In the genomic region with DNA sequence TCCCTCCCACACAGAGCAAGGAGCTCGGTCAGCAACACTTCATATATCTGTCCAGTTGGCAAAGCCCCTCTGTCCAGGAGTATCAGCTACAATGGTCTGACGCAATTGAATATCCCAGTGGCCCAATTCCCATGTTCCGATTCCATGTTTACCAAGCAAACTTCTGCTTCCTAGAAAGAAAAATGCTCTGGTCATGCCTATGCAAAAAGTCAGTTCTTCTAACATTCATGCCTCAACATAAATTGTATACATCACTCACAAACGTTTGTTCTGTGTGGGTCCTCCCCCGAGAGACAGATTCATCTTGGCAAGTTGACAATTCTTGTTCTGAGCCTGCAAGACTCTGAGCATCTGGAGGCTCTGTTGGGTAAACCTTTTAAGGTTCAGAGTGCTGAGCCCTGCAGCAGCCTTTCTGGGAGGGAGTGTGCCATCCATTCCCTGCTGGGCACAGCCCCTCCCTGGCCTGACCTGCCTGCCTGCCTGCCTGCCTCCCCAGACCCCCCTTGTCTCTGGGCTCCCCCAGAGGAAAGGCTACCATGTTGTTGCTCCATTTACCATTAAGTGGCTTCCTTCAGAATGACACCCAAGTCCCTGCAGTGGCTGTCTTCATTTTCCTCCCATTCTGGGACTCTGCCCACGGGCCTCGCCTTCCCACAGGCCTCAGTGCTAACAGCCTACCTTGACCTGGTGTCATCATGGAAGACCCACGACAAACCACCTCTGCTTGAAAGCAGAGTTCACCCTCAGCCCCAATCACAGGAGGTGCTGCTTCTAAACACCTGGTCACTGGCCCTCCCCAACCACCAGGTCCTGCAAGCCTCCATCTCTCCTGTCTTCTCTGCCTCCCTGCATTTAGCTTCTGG, we compare ENCODE assay signal across 14 cellular contexts. TPM values are rescaled to one million over a fixed set of nuclear protein-coding genes. Genes with fewer than 3 reads are reported as not detected.
DNase-seq lines count a peak whose midpoint lies in the region; ATAC-seq and TF ChIP-seq lines count a peak whose summit lies in the region.
"Had no signal": no experiment of that assay in that cellular context is flagged by ENCODE, and none has a peak within 500 bp of the region (broad histone marks: within the 10 kb centered on the region; RNA-seq: fewer than 3 reads in every experiment).

No MANE protein-coding gene starts in this region.

- no peak for TF ChIP-seq POLR2A in testis (IDR thresholded peaks at IDR 0.05)
- TF ChIP-seq POLR2A in upper lobe of left lung (IDR thresholded peaks at IDR 0.05), result no peak

- H3K4me3 ChIP-seq in testis (no peak overlapping the region), upper lobe of left lung (no peak overlapping the region)
- H3K4me3 ChIP-seq: breast epithelium, tibial nerve had no signal

- H3K36me3 ChIP-seq in testis (ENCODE audit: low read depth, missing control alignments) (no peaks in the 10 kb centered on the region), upper lobe of left lung (no peaks in the 10 kb centered on the region)
- H3K36me3 ChIP-seq: breast epithelium, tibial nerve had no signal

- 63 to 67% methylated on average over 8 of the region's 8 CpGs for WGBS in testis, 2 donors
- 67 to 69% methylated on average over 8 of the region's 8 CpGs for WGBS in upper lobe of left lung, 2 donors

- TF ChIP-seq CTCF in GM13976 (IDR thresholded peaks at IDR 0.05; ENCODE audit: borderline replicate concordance, control extremely low read depth, extremely low read depth, insufficient read depth, missing control alignments) (no peak), omental fat pad (IDR thresholded peaks at IDR 0.05) (no peak), testis (IDR thresholded peaks at IDR 0.05) (no peak), upper lobe of left lung (IDR thresholded peaks at IDR 0.05) (no peak)

- no peaks in the 10 kb centered on the region for H3K27me3 ChIP-seq in testis
- H3K27me3 ChIP-seq in upper lobe of left lung, result no peaks in the 10 kb centered on the region
- H3K27me3 ChIP-seq: breast epithelium, tibial nerve had no signal

- DNase-seq in GM13976 (ENCODE audit: low spot score) (peak; percentile 15), NCI-H2171 (lab: John Stamatoyannopoulos, UW) (peak; percentile 34), fibroblast of gingiva (ENCODE audit: low read depth) (peak; percentile 67), omental fat pad (ENCODE audit: low spot score) (no peak), testis (no peak), upper lobe of left lung (no peak)
- DNase-seq: activated naive CD4-positive, alpha-beta T cell treated with anti-CD3 and anti-CD28 coated beads, Interleukin-2, amount 10 ng/mL, durations not matched to agents 7 days and 5 days; CD8-positive, alpha-beta T cell; NCI-H1092; NCI-H345; stimulated activated CD4-positive, alpha-beta T cell treated with anti-CD3 and anti-CD28 coated beads, Interleukin-2, amount 100 ng/mL, for 24 hours had no signal

- H3K27ac ChIP-seq in testis (no peak overlapping the region), upper lobe of left lung (no peak overlapping the region)
- H3K27ac ChIP-seq: breast epithelium, tibial nerve had no signal

- TF ChIP-seq EP300 in upper lobe of left lung (IDR thresholded peaks at IDR 0.05), result no peak

- H3K4me1 ChIP-seq in testis (no peaks in the 10 kb centered on the region), upper lobe of left lung (peaks cover 10 to 21% (median 14%) of the 10 kb centered on the region in 4 donors)

- intact Hi-C loops in testis (cut with DNase I; ENCODE audit: low total_unique reads), result no loop called here

- H3K9me3 ChIP-seq in testis (no peaks in the 10 kb centered on the region), upper lobe of left lung (no peaks in the 10 kb centered on the region)
- H3K9me3 ChIP-seq: breast epithelium, tibial nerve had no signal

- ATAC-seq in omental fat pad (ENCODE audit: low FRiP score) (peak; percentile 30), upper lobe of left lung (ENCODE audit: low FRiP score in 2 of 2) (no peak), GM18502 (IDR thresholded peaks at IDR 0.05; ENCODE audit: poor library complexity, unreplicated experiment) (no peak)
- ATAC-seq: CD8-positive, alpha-beta T cell had no signal

- in situ Hi-C loops in GM13976 (cut with MboI; ENCODE audit: low sequenced_read_pairs, unreplicated experiment), result no loop called here

RNA-seq across cellular contexts. Expression of gene TAF1B, which starts 37.6 kb away (rescaled TPM):
- total RNA-seq in omental fat pad (10 to 100 TPM; 16.1 to 21.1 (median 19.1) TPM), testis (10 to 100 TPM; 22.0 TPM), upper lobe of left lung (10 to 100 TPM in 5 of 6 donors, 1 to 10 TPM in 1; 8.5 to 24.3 (median 16.7) TPM)
- 13.3 TPM for polyA plus RNA-seq in testis (ENCODE audit: insufficient read depth, low read depth, low replicate concordance)

Comparison
In these comparisons a context has a peak if more than half of its experiments do, and no peak if none do; other contexts are left out.
1. DNase-seq: peak in GM13976 (single experiment), NCI-H2171 (single experiment) and fibroblast of gingiva (single experiment); none in omental fat pad (single experiment), testis (single experiment) and upper lobe of left lung (0 of 2).